Comparison of ENCODE assay signal across 8 cellular contexts in genomic region chr2:148020358-148021058, GRCh38. TPM values are rescaled to one million over a fixed set of nuclear protein-coding genes. Genes with fewer than 3 reads are reported as not detected.
DNase-seq lines count a peak whose midpoint lies in the region; ATAC-seq and TF ChIP-seq lines count a peak whose summit lies in the region.

Gene ORC4 (minus strand): TSS chr2:148020737. CDS start chr2:147975958, 44,779 bp downstream.

- peak within 1 kb of the TSS; percentile 62 to 79 for H3K4me3 ChIP-seq in prostate gland
- H3K4me3 ChIP-seq in urinary bladder (ENCODE audit: low read depth, low read length), result peak within 1 kb of the TSS; percentile 60

- peaks cover 37% of the 10 kb centered on the region for H3K4me1 Mint-ChIP-seq in T-helper 17 cell

- H3K27ac Mint-ChIP-seq in T-helper 17 cell, result peak within 1 kb of the TSS; percentile 97

- peaks cover 5% of the 10 kb centered on the region for H3K36me3 Mint-ChIP-seq in T-helper 17 cell (ENCODE audit: low read depth)

- H3K9me3 ChIP-seq in T-helper 17 cell (ENCODE audit: control insufficient read depth, low read length, poor library complexity, severe bottlenecking) (no peaks in the 10 kb centered on the region), prostate gland (no peaks in the 10 kb centered on the region)

- TF ChIP-seq CTCF in prostate gland (IDR thresholded peaks at IDR 0.05), result peak in 3 of 4 experiments; percentile 36 to 48 (median 37)

- no peaks in the 10 kb centered on the region for H3K36me3 ChIP-seq in prostate gland
- no peaks in the 10 kb centered on the region for H3K36me3 ChIP-seq in urinary bladder (ENCODE audit: insufficient read depth)

- peak; percentile 74 for TF ChIP-seq POLR2A in prostate gland (IDR thresholded peaks at IDR 0.05)

- WGBS in prostate gland, result under 1% methylated on average over 45 of the region's 45 CpGs
- WGBS in urinary bladder, result under 1% methylated on average over 45 of the region's 45 CpGs

- peak within 1 kb of the TSS; percentile 100 for H3K4me3 Mint-ChIP-seq in T-helper 17 cell

- H3K4me1 ChIP-seq in prostate gland (replicated peaks) (peaks cover 4% of the 10 kb centered on the region), urinary bladder (ENCODE audit: insufficient read depth) (no peaks in the 10 kb centered on the region)

- H3K27ac ChIP-seq in prostate gland, result peak within 1 kb of the TSS; percentile 95
- peak within 1 kb of the TSS; percentile 93 for H3K27ac ChIP-seq in urinary bladder (ENCODE audit: low read depth)

- H3K27me3 ChIP-seq in prostate gland (replicated peaks; ENCODE audit: insufficient read depth), result no peaks in the 10 kb centered on the region

- H3K27me3 Mint-ChIP-seq in T-helper 17 cell, result no peaks in the 10 kb centered on the region

- peak; percentile 99 for DNase-seq in NCI-H1694 treated with DMSO at 0.1 percent for 48 hours (lab: John Stamatoyannopoulos, UW)
- DNase-seq in T-helper 17 cell, result peak; percentile 85 to 96 (median 92)
- DNase-seq in amygdala (lab: John Stamatoyannopoulos, UW), result peak; percentile 71 to 100 (median 97)
- peak; percentile 97 for DNase-seq in left ventricle myocardium superior
- DNase-seq in prostate gland (ENCODE audit: low spot score), result peak; percentile 100

- ATAC-seq in GM18498 (IDR thresholded peaks at IDR 0.05; ENCODE audit: unreplicated experiment) (peak; percentile 82), HG02938 (IDR thresholded peaks at IDR 0.05; ENCODE audit: unreplicated experiment) (peak; percentile 75), T-helper 17 cell (peak; percentile 91), left ventricle myocardium superior (peak; percentile 99)

- intact Hi-C loops in left ventricle myocardium superior (cut with micrococcal nuclease) (no loop called here), prostate gland (cut with DNase I) (loop anchor here (10.0 kb wide), 1 partner anchor 624 kb away; the partner anchor contains the start of gene EPC2)

RNA-seq across cellular contexts. Expression of gene ORC4, which starts in this region (rescaled TPM):
- total RNA-seq in T-helper 17 cell (10 to 100 TPM; 29.5 to 32.7 TPM), left ventricle myocardium superior (49.2 TPM), prostate gland (10 to 100 TPM; 62.0 to 88.3 TPM), urinary bladder (109 TPM)
- polyA plus RNA-seq in urinary bladder, result 16.0 TPM

Comparison
In these comparisons a context has a peak if more than half of its experiments do, and no peak if none do; other contexts are left out.
1. Peak in every context shown above with its lines: DNase-seq, ATAC-seq, H3K4me3 ChIP-seq and H3K27ac ChIP-seq.